In the genomic region with DNA sequence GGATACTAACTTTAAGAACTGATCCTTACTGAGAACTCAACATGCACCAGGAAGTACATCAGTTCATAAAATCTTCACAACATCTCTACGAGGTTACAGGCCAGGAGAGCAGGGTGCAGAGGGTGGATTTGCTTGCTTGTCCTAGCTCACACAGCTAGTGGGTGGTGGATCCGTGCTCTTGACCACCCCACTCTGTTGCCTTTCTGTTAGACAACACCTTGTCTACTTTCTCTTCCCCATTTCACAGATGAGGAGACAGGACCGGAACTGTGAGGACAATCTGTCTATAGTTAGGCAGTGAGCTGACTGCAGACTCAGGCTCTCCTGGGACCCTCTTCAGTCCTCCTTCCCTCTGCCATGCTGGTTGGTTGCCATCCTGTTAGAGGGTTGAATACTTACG, we compare ENCODE assay signal across 1 cellular context.
TF ChIP-seq lines count a peak whose summit lies in the region.

No MANE protein-coding gene starts in this region.

TF ChIP-seq in GM12878, 131 proteins besides CTCF, POLR2A, EP300 and RAD21 (continued from another document and continues in another):
- TF ChIP-seq, protein P1, sequence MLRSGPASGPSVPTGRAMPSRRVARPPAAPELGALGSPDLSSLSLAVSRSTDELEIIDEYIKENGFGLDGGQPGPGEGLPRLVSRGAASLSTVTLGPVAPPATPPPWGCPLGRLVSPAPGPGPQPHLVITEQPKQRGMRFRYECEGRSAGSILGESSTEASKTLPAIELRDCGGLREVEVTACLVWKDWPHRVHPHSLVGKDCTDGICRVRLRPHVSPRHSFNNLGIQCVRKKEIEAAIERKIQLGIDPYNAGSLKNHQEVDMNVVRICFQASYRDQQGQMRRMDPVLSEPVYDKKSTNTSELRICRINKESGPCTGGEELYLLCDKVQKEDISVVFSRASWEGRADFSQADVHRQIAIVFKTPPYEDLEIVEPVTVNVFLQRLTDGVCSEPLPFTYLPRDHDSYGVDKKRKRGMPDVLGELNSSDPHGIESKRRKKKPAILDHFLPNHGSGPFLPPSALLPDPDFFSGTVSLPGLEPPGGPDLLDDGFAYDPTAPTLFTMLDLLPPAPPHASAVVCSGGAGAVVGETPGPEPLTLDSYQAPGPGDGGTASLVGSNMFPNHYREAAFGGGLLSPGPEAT (IDR thresholded peaks at IDR 0.05; ENCODE audit: low read depth), result no peak
- TF ChIP-seq BMI1 (IDR thresholded peaks at IDR 0.05; ENCODE audit: borderline replicate concordance), result no peak
- TF ChIP-seq, protein P2, sequence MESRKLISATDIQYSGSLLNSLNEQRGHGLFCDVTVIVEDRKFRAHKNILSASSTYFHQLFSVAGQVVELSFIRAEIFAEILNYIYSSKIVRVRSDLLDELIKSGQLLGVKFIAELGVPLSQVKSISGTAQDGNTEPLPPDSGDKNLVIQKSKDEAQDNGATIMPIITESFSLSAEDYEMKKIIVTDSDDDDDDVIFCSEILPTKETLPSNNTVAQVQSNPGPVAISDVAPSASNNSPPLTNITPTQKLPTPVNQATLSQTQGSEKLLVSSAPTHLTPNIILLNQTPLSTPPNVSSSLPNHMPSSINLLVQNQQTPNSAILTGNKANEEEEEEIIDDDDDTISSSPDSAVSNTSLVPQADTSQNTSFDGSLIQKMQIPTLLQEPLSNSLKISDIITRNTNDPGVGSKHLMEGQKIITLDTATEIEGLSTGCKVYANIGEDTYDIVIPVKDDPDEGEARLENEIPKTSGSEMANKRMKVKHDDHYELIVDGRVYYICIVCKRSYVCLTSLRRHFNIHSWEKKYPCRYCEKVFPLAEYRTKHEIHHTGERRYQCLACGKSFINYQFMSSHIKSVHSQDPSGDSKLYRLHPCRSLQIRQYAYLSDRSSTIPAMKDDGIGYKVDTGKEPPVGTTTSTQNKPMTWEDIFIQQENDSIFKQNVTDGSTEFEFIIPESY (IDR thresholded peaks at IDR 0.05), result no peak
- no peak for TF ChIP-seq TAF1 (IDR thresholded peaks at IDR 0.05; ENCODE audit: borderline replicate concordance, low read depth, low read length)
- no peak for TF ChIP-seq EZH2 (IDR thresholded peaks at IDR 0.05; ENCODE audit: borderline replicate concordance, control insufficient read depth, low read depth, low read length)
- no peak for TF ChIP-seq CHD2 (IDR thresholded peaks at IDR 0.05; ENCODE audit: borderline replicate concordance, low read depth, low read length)
- no peak for TF ChIP-seq KLF5 (IDR thresholded peaks at IDR 0.05; ENCODE audit: partially characterized antibody)
- no peak for TF ChIP-seq SUPT20H (IDR thresholded peaks at IDR 0.05; ENCODE audit: borderline replicate concordance, control insufficient read depth, low read depth, low read length)
- 0 out of 2 replicates have a peak, but pooled peaks have one; percentile 51 for TF ChIP-seq MEF2A (IDR thresholded peaks at IDR 0.05; ENCODE audit: insufficient read depth, low read depth, low read length)
- TF ChIP-seq NFYA (IDR thresholded peaks at IDR 0.05; ENCODE audit: borderline replicate concordance, low read depth, low read length), result no peak
- TF ChIP-seq ZNF274 (IDR thresholded peaks at IDR 0.05; ENCODE audit: insufficient read depth, insufficient read length), result no peak
- no peak for TF ChIP-seq SREBF1 (IDR thresholded peaks at IDR 0.05; ENCODE audit: low read length)
- no peak for TF ChIP-seq POLR2AphosphoS2 (IDR thresholded peaks at IDR 0.05; ENCODE audit: low read depth, low read length)
- TF ChIP-seq IRF4 (IDR thresholded peaks at IDR 0.05; ENCODE audit: low read depth, low read length), result peak; percentile 64
- no peak for TF ChIP-seq ZNF24 (IDR thresholded peaks at IDR 0.05)
- TF ChIP-seq, protein P3, sequence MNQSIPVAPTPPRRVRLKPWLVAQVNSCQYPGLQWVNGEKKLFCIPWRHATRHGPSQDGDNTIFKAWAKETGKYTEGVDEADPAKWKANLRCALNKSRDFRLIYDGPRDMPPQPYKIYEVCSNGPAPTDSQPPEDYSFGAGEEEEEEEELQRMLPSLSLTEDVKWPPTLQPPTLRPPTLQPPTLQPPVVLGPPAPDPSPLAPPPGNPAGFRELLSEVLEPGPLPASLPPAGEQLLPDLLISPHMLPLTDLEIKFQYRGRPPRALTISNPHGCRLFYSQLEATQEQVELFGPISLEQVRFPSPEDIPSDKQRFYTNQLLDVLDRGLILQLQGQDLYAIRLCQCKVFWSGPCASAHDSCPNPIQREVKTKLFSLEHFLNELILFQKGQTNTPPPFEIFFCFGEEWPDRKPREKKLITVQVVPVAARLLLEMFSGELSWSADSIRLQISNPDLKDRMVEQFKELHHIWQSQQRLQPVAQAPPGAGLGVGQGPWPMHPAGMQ (IDR thresholded peaks at IDR 0.05; ENCODE audit: borderline replicate concordance), result no peak
- TF ChIP-seq RBBP5 (conservative IDR thresholded peaks at IDR 0.05), result no peak
- TF ChIP-seq, protein P4, sequence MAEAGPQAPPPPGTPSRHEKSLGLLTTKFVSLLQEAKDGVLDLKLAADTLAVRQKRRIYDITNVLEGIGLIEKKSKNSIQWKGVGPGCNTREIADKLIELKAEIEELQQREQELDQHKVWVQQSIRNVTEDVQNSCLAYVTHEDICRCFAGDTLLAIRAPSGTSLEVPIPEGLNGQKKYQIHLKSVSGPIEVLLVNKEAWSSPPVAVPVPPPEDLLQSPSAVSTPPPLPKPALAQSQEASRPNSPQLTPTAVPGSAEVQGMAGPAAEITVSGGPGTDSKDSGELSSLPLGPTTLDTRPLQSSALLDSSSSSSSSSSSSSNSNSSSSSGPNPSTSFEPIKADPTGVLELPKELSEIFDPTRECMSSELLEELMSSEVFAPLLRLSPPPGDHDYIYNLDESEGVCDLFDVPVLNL (IDR thresholded peaks at IDR 0.05; ENCODE audit: low read depth, low read length), result no peak
- peak; percentile 83 for TF ChIP-seq TBL1XR1 (IDR thresholded peaks at IDR 0.05; ENCODE audit: low read depth, low read length)
- no peak for TF ChIP-seq SMAD5 (IDR thresholded peaks at IDR 0.05; ENCODE audit: low read depth)
- no peak for TF ChIP-seq RB1 (IDR thresholded peaks at IDR 0.05; ENCODE audit: borderline replicate concordance)
- TF ChIP-seq CHD1 (IDR thresholded peaks at IDR 0.05; ENCODE audit: low read depth, low read length), result no peak
- TF ChIP-seq BCL11A (IDR thresholded peaks at IDR 0.05; ENCODE audit: low read depth, low read length), result peak; percentile 80
- no peak for TF ChIP-seq POU2F2 (IDR thresholded peaks at IDR 0.05; ENCODE audit: borderline replicate concordance, low read depth, low read length)
- peak; percentile 49 to 56; a peak in 2 of 4 replicates for TF ChIP-seq BHLHE40 (IDR thresholded peaks at IDR 0.05; ENCODE audit: borderline replicate concordance in 1 of 2, low read depth in 2 of 2, low read length in 1 of 2)
- no peak for TF ChIP-seq ESRRA (IDR thresholded peaks at IDR 0.05; ENCODE audit: low read length)
- no peak for TF ChIP-seq TCF7 (IDR thresholded peaks at IDR 0.05; ENCODE audit: borderline replicate concordance)
- no peak for TF ChIP-seq CEBPB (IDR thresholded peaks at IDR 0.05; ENCODE audit: borderline replicate concordance in 1 of 2, low read depth in 2 of 2, low read length in 2 of 2)
- peak; percentile 67; the same call in 1 of the 2 replicates for TF ChIP-seq ZBED1 (IDR thresholded peaks at IDR 0.05; ENCODE audit: borderline replicate concordance)
- no peak for TF ChIP-seq ZZZ3 (IDR thresholded peaks at IDR 0.05; ENCODE audit: control insufficient read depth, insufficient read length, low read depth)
- TF ChIP-seq, protein P5, sequence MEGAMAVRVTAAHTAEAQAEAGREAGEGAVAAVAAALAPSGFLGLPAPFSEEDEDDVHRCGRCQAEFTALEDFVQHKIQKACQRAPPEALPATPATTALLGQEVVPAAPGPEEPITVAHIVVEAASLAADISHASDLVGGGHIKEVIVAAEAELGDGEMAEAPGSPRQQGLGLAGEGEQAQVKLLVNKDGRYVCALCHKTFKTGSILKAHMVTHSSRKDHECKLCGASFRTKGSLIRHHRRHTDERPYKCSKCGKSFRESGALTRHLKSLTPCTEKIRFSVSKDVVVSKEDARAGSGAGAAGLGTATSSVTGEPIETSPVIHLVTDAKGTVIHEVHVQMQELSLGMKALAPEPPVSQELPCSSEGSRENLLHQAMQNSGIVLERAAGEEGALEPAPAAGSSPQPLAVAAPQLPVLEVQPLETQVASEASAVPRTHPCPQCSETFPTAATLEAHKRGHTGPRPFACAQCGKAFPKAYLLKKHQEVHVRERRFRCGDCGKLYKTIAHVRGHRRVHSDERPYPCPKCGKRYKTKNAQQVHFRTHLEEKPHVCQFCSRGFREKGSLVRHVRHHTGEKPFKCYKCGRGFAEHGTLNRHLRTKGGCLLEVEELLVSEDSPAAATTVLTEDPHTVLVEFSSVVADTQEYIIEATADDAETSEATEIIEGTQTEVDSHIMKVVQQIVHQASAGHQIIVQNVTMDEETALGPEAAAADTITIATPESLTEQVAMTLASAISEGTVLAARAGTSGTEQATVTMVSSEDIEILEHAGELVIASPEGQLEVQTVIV (IDR thresholded peaks at IDR 0.05; ENCODE audit: borderline replicate concordance, partially characterized antibody), result no peak
- no peak for TF ChIP-seq SIX5 (IDR thresholded peaks at IDR 0.05; ENCODE audit: low read depth, low read length, severe bottlenecking)
- no peak for TF ChIP-seq SMC3 (IDR thresholded peaks at IDR 0.05; ENCODE audit: borderline replicate concordance, low read length)
- no peak for TF ChIP-seq NFXL1 (IDR thresholded peaks at IDR 0.05; ENCODE audit: borderline replicate concordance)
- peak; percentile 84 for TF ChIP-seq PAX5 (IDR thresholded peaks at IDR 0.05; ENCODE audit: borderline replicate concordance, low read depth, low read length)
- no peak for TF ChIP-seq HCFC1 (IDR thresholded peaks at IDR 0.05; ENCODE audit: low read length)
- TF ChIP-seq, protein P6, sequence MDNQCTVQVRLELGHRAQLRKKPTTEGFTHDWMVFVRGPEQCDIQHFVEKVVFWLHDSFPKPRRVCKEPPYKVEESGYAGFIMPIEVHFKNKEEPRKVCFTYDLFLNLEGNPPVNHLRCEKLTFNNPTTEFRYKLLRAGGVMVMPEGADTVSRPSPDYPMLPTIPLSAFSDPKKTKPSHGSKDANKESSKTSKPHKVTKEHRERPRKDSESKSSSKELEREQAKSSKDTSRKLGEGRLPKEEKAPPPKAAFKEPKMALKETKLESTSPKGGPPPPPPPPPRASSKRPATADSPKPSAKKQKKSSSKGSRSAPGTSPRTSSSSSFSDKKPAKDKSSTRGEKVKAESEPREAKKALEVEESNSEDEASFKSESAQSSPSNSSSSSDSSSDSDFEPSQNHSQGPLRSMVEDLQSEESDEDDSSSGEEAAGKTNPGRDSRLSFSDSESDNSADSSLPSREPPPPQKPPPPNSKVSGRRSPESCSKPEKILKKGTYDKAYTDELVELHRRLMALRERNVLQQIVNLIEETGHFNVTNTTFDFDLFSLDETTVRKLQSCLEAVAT (IDR thresholded peaks at IDR 0.05), result no peak
- peak; percentile 97 for TF ChIP-seq SPI1 (IDR thresholded peaks at IDR 0.05; ENCODE audit: borderline replicate concordance, insufficient read depth, low read depth, low read length)
- TF ChIP-seq, protein P7, sequence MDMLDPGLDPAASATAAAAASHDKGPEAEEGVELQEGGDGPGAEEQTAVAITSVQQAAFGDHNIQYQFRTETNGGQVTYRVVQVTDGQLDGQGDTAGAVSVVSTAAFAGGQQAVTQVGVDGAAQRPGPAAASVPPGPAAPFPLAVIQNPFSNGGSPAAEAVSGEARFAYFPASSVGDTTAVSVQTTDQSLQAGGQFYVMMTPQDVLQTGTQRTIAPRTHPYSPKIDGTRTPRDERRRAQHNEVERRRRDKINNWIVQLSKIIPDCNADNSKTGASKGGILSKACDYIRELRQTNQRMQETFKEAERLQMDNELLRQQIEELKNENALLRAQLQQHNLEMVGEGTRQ (IDR thresholded peaks at IDR 0.05; ENCODE audit: borderline replicate concordance, low read depth, low read length), result no peak
- TF ChIP-seq HDAC2 (IDR thresholded peaks at IDR 0.05), result no peak
- no peak for TF ChIP-seq RELA (IDR thresholded peaks at IDR 0.05; ENCODE audit: borderline replicate concordance, partially characterized antibody)
- TF ChIP-seq SREBF2 (IDR thresholded peaks at IDR 0.05; ENCODE audit: low read length), result no peak
- 0 out of 2 replicates have a peak, but pooled peaks have one; percentile 44 for TF ChIP-seq TCF3 (IDR thresholded peaks at IDR 0.05; ENCODE audit: borderline replicate concordance, insufficient read depth, low read depth, low read length)
- TF ChIP-seq RFX5 (IDR thresholded peaks at IDR 0.05; ENCODE audit: low read depth, low read length), result no peak
- TF ChIP-seq SRF (IDR thresholded peaks at IDR 0.05; ENCODE audit: low read depth in 2 of 2, low read length in 2 of 2), result peak; percentile 77 to 84
- TF ChIP-seq, protein P8, sequence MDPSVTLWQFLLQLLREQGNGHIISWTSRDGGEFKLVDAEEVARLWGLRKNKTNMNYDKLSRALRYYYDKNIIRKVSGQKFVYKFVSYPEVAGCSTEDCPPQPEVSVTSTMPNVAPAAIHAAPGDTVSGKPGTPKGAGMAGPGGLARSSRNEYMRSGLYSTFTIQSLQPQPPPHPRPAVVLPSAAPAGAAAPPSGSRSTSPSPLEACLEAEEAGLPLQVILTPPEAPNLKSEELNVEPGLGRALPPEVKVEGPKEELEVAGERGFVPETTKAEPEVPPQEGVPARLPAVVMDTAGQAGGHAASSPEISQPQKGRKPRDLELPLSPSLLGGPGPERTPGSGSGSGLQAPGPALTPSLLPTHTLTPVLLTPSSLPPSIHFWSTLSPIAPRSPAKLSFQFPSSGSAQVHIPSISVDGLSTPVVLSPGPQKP (IDR thresholded peaks at IDR 0.05; ENCODE audit: low read depth, low read length), result peak; percentile 67; the same call in 1 of the 2 replicates
- no peak for TF ChIP-seq BACH1 (IDR thresholded peaks at IDR 0.05; ENCODE audit: borderline replicate concordance)
- no peak for TF ChIP-seq GATAD2B (conservative IDR thresholded peaks at IDR 0.05; ENCODE audit: low read depth)
- TF ChIP-seq SUZ12 (IDR thresholded peaks at IDR 0.05; ENCODE audit: unreplicated experiment), result no peak
- no peak for TF ChIP-seq KDM1A (IDR thresholded peaks at IDR 0.05; ENCODE audit: borderline replicate concordance)
- TF ChIP-seq NR2C2 (IDR thresholded peaks at IDR 0.05; ENCODE audit: borderline replicate concordance, control insufficient read depth, insufficient read length, low read depth), result no peak
- no peak; the same call in 1 of the 2 replicates for TF ChIP-seq CREB1 (IDR thresholded peaks at IDR 0.05; ENCODE audit: low read depth)
- peak; percentile 58 for TF ChIP-seq MTA2 (IDR thresholded peaks at IDR 0.05; ENCODE audit: low read depth)
- TF ChIP-seq, protein P9, sequence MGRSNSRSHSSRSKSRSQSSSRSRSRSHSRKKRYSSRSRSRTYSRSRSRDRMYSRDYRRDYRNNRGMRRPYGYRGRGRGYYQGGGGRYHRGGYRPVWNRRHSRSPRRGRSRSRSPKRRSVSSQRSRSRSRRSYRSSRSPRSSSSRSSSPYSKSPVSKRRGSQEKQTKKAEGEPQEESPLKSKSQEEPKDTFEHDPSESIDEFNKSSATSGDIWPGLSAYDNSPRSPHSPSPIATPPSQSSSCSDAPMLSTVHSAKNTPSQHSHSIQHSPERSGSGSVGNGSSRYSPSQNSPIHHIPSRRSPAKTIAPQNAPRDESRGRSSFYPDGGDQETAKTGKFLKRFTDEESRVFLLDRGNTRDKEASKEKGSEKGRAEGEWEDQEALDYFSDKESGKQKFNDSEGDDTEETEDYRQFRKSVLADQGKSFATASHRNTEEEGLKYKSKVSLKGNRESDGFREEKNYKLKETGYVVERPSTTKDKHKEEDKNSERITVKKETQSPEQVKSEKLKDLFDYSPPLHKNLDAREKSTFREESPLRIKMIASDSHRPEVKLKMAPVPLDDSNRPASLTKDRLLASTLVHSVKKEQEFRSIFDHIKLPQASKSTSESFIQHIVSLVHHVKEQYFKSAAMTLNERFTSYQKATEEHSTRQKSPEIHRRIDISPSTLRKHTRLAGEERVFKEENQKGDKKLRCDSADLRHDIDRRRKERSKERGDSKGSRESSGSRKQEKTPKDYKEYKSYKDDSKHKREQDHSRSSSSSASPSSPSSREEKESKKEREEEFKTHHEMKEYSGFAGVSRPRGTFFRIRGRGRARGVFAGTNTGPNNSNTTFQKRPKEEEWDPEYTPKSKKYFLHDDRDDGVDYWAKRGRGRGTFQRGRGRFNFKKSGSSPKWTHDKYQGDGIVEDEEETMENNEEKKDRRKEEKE (IDR thresholded peaks at IDR 0.05), result no peak
